In the genomic region with DNA sequence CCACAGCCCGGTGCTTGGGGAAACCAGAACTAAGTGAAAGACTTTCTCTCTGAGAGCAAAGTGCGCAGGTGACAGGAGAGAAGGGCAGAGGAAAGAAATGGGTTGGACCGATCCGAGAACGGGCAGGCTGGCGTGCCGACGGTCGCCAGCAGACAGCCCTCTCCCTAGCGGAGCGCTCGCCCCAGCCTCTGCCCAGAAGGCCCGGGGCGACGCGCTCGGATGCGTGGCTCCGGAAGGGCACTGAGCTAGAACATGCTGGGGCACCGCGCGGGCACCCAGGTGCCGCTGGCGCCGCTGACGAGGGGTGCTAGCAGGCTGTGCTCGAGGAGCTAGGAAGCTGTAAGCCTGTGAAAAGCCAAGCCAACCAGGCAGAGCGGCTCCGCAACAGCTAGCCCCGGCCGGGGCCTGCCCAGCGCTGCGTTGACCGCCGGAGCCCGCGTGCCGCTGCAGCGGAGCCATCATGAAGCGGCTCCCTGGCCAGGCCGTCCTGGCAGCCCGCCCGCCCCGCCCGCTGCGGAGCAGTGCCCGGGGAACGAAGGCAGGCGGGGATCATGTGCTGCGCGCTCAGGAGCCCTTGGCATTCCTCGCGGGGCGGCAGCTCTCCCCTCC, we compare ENCODE assay signal across 8 cellular contexts. TPM values are rescaled to one million over a fixed set of nuclear protein-coding genes. Genes with fewer than 3 reads are reported as not detected.
DNase-seq lines count a peak whose midpoint lies in the region; ATAC-seq and TF ChIP-seq lines count a peak whose summit lies in the region.

No MANE protein-coding gene starts in this region.

- in situ Hi-C loops in GM13977 (cut with MboI; ENCODE audit: low pct_unique_long_range_greater_than_20kb, low sequenced_read_pairs, unreplicated experiment) = no loop called here

- TF ChIP-seq POLR2A in breast epithelium (IDR thresholded peaks at IDR 0.05) = no peak

- peak overlapping the region; percentile 71 for H3K27ac ChIP-seq in C4-2B
- peak overlapping the region; percentile 62 to 75 for H3K27ac ChIP-seq in breast epithelium

- peak overlapping the region; percentile 38 to 73 (median 61) for H3K4me3 ChIP-seq in breast epithelium
- peak overlapping the region; percentile 61 for H3K4me3 ChIP-seq in iPS-15b (ENCODE audit: low read depth, low read length)

- ATAC-seq in GM19395 (IDR thresholded peaks at IDR 0.05; ENCODE audit: unreplicated experiment) (peak; percentile 78), HG03520 (IDR thresholded peaks at IDR 0.05; ENCODE audit: unreplicated experiment) (peak; percentile 74), sciatic nerve (peak; percentile 92)

- H3K9ac ChIP-seq in iPS-15b (ENCODE audit: low read depth, low read length) = no peak overlapping the region

- no peaks in the 10 kb centered on the region for H3K36me3 ChIP-seq in breast epithelium
- H3K36me3 ChIP-seq in iPS-15b (ENCODE audit: control insufficient read depth, insufficient read depth, low read length) = no peaks in the 10 kb centered on the region

- H3K27me3 ChIP-seq in breast epithelium (no peaks in the 10 kb centered on the region), iPS-15b (ENCODE audit: control insufficient read depth, insufficient read depth, low read length) (peaks cover 34% of the 10 kb centered on the region)

- intact Hi-C loops in breast epithelium (cut with DNase I; ENCODE audit: low total_unique reads) = no loop called here
- intact Hi-C loops in sciatic nerve (cut with DNase I) = no loop called here

- no peaks in the 10 kb centered on the region for H3K9me3 ChIP-seq in breast epithelium
- H3K9me3 ChIP-seq in iPS-15b (ENCODE audit: control insufficient read depth, insufficient read depth, low read length) = no peaks in the 10 kb centered on the region

- peak; percentile 21 for DNase-seq in T-helper 9 cell
- DNase-seq in breast epithelium (ENCODE audit: low spot score in 2 of 2) = peak; percentile 55 to 62
- DNase-seq in sciatic nerve (ENCODE audit: low spot score) = peak; percentile 82
- no peak for DNase-seq in GM13977 (ENCODE audit: low spot score)

- no peak for TF ChIP-seq CTCF in C4-2B (conservative IDR thresholded peaks at IDR 0.05)
- no peak for TF ChIP-seq CTCF in breast epithelium (IDR thresholded peaks at IDR 0.05)
- TF ChIP-seq CTCF in GM13977 (IDR thresholded peaks at IDR 0.05; ENCODE audit: extremely low read depth, insufficient read depth, missing control alignments) = no peak

- H3K4me1 ChIP-seq in breast epithelium = no peaks in the 10 kb centered on the region
- no peaks in the 10 kb centered on the region for H3K4me1 ChIP-seq in iPS-15b (ENCODE audit: control insufficient read depth, insufficient read depth, low read length)

RNA-seq across cellular contexts. Expression of gene RRAS2, which starts 22.1 kb away (rescaled TPM):
- 10 to 100 TPM; 37.4 to 58.1 (median 46.4) TPM for total RNA-seq in breast epithelium
- 23.4 TPM for total RNA-seq in sciatic nerve
